In the genomic region with DNA sequence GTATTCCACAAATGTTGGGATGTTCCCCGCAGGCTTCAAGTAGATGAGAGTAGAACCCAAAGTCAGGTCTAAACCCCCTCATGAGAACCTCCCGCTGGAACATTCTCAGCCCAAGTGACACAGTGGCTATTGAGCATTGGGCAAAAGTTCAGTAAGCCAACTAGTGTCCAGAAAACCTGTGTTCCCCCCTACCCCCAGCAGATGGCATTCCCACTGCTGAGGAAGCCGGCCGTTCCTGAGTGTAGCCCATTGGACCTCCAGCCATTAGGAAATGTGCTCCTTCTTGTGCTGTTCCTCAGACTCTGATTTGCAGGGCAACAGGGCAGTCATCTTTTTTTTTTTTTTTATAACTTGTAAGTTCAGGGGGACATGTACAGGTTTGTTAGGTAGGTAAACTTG, we compare ENCODE assay signal across 1 cellular context.
TF ChIP-seq lines count a peak whose summit lies in the region.

No MANE protein-coding gene starts in this region.

TF ChIP-seq in WTC11, 78 proteins besides CTCF, POLR2A, EP300 and RAD21 (continued from another document):
- TF ChIP-seq, protein P1, sequence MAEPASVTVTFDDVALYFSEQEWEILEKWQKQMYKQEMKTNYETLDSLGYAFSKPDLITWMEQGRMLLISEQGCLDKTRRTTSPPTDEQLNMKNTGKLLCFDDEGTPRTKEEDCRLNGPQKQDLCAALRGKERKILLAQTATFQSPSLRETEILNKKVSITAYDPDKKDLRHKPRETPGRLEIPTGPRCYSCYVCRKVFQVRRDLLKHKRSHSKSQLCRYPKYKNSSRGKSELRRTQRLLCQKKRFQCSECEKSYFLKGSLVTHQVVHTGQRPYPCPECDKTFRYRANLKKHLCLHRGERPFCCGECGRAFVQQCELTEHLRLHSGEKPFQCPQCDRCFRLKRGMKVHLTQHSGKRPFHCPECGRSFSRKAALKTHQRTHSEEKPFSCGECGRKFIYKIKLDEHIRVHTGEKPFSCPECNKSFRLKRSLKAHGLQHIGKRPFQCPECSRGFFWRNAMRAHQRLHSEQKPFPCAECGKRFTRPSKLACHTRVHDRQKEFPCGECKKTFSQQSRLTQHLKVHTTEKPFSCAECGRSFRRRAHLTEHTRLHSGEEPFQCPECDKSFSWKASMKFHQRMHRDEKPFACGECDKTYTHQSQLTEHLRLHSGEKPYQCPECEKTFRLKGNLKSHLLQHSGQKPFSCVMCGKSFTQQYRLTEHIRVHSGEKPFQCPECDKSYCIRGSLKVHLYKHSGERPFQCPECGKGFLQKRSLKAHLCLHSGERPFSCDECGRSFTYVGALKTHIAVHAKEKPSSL (CRISPR knock-in tag; conservative IDR thresholded peaks at IDR 0.05): no peak
- no peak for TF ChIP-seq FOXP1 (CRISPR knock-in tag; IDR thresholded peaks at IDR 0.05; ENCODE audit: borderline replicate concordance)
- TF ChIP-seq IRF2 (CRISPR knock-in tag; IDR thresholded peaks at IDR 0.05; ENCODE audit: borderline replicate concordance, low read depth): no peak
- TF ChIP-seq RORB (CRISPR knock-in tag; IDR thresholded peaks at IDR 0.05): no peak
- no peak for TF ChIP-seq TEAD1 (CRISPR knock-in tag; IDR thresholded peaks at IDR 0.05)
TF ChIP-seq in WTC11: peak in this region for 0.
